18 cellular contexts compared by ENCODE assay signal in genomic region chr16:66960270-66960669, GRCh38. TPM values are rescaled to one million over a fixed set of nuclear protein-coding genes. Genes with fewer than 3 reads are reported as not detected.
DNase-seq lines count a peak whose midpoint lies in the region; ATAC-seq, FAIRE-seq and TF ChIP-seq lines count a peak whose summit lies in the region.
"Had no signal": no experiment of that assay in that cellular context is flagged by ENCODE, and none has a peak within 500 bp of the region (broad histone marks: within the 10 kb centered on the region; RNA-seq: fewer than 3 reads in every experiment).

No MANE protein-coding gene starts in this region.

- no peak overlapping the region for H3K14ac ChIP-seq in neuronal stem cell (ENCODE audit: low read length)

- CTCF ChIA-PET in K562 (lab: Yijun Ruan, JAX; ENCODE audit: low intra/inter-chr PET ratio) = interaction anchor here (2.1 kb wide), 1 partner anchor 55 kb away, joined by 9 read pairs; no protein-coding TSS in a partner anchor

- no TSS peak for BruUV-seq in K562 (replicated peaks; lab: Mats Ljungman, UMichigan)

- H3K27me3 ChIP-seq in K562 (ENCODE audit: control insufficient read depth in 2 of 2, insufficient read depth in 2 of 2, low read length in 2 of 2) = peaks cover 2 to 13% of the 10 kb centered on the region in 2 experiments; a peak in 2 of 5 replicates
- H3K27me3 ChIP-seq in neuronal stem cell (ENCODE audit: control insufficient read depth in 3 of 3, insufficient read depth in 3 of 3, low read depth in 1 of 3, low read length in 3 of 3) = peaks cover 0 to 21% (median 0%) of the 10 kb centered on the region in 3 experiments
- no peaks in the 10 kb centered on the region for H3K27me3 ChIP-seq in Peyer's patch
- H3K27me3 ChIP-seq: SJSA1 had no signal

- TF ChIP-seq CTCF in K562 (IDR thresholded peaks at IDR 0.05 in 2 of 3, conservative IDR thresholded peaks at IDR 0.05 in 1 of 3; ENCODE audit: insufficient read depth in 2 of 3, low read depth in 1 of 3, low read length in 3 of 3) = no peak
- no peak for TF ChIP-seq CTCF in Peyer's patch (IDR thresholded peaks at IDR 0.05)
- TF ChIP-seq CTCF in mesothelial cell of epicardium (IDR thresholded peaks at IDR 0.05; ENCODE audit: unreplicated experiment) = no peak

- H3K23ac ChIP-seq in neuronal stem cell (ENCODE audit: low read depth, low read length, poor library complexity) = no peak overlapping the region

- no peaks in the 10 kb centered on the region for H3K9me3 Mint-ChIP-seq in activated T-cell treated with anti-CD3 and anti-CD28 coated beads, Interleukin-2, amount 50 U/mL, for 72 hours
- H3K9me3 Mint-ChIP-seq in activated T-cell treated with anti-CD3 and anti-CD28 coated beads, Interleukin-2, amount 50 U/mL, for 24 hours = no peaks in the 10 kb centered on the region
- no peaks in the 10 kb centered on the region for H3K9me3 Mint-ChIP-seq in mesothelial cell of epicardium
- H3K9me3 Mint-ChIP-seq: CD4-positive, alpha-beta memory T cell; H9; IgD-negative memory B cell had no signal

- H3K27ac ChIP-seq in K562 (ENCODE audit: extremely low read depth, low read depth, low read length) (no peak overlapping the region), neuronal stem cell (replicated peaks; ENCODE audit: low read length) (no peak overlapping the region), Peyer's patch (no peak overlapping the region)
- H3K27ac ChIP-seq: PC-9, SJSA1 had no signal

- no peak overlapping the region for H2AK5ac ChIP-seq in neuronal stem cell (ENCODE audit: low read depth, low read length)

- H2BK5ac ChIP-seq in neuronal stem cell (ENCODE audit: low read length) = no peak overlapping the region

- no peak for TF ChIP-seq EP300 in K562 (IDR thresholded peaks at IDR 0.05; ENCODE audit: low read length)

- intact Hi-C loops in K562 (cut with micrococcal nuclease) = no loop called here

- H3K9me3 ChIP-seq in K562 (replicated peaks; ENCODE audit: control insufficient read depth, insufficient read depth, low read depth, low read length) = no peaks in the 10 kb centered on the region
- H3K9me3 ChIP-seq in neuronal stem cell (replicated peaks in 1 of 2; ENCODE audit: control insufficient read depth in 2 of 2, insufficient read depth in 1 of 2, low read depth in 1 of 2, low read length in 2 of 2) = no peaks in the 10 kb centered on the region
- no peaks in the 10 kb centered on the region for H3K9me3 ChIP-seq in Peyer's patch
- H3K9me3 ChIP-seq: Caco-2, SJSA1 had no signal

- H4K8ac ChIP-seq in neuronal stem cell (ENCODE audit: low read depth, low read length) = no peak overlapping the region

- H4K20me1 ChIP-seq in K562 (replicated peaks; ENCODE audit: control insufficient read depth, insufficient read depth, low read length) = no peaks in the 10 kb centered on the region

- H3K4me2 ChIP-seq in K562 (ENCODE audit: insufficient read depth, low read length) (no peak overlapping the region), neuronal stem cell (ENCODE audit: insufficient read depth, low read length, poor library complexity, severe bottlenecking) (no peak overlapping the region)
- H3K4me2 ChIP-seq: GM23338, PC-9 had no signal

- DNase-seq in activated T-cell treated with anti-CD3 and anti-CD28 coated beads, Interleukin-2, amount 50 U/mL, for 72 hours = no peak
- no peak for DNase-seq in activated T-cell treated with anti-CD3 and anti-CD28 coated beads, Interleukin-2, amount 50 U/mL, for 24 hours
- DNase-seq in K562 (ENCODE audit: extremely low read depth in 1 of 4, low spot score in 3 of 4) (no peak), neuronal stem cell (ENCODE audit: low spot score) (no peak), Peyer's patch (no peak), putamen (ENCODE audit: low spot score) (no peak), mesothelial cell of epicardium (ENCODE audit: low spot score in 2 of 2, unreplicated experiment in 2 of 2) (no peak)
- DNase-seq: DMS79 treated with DMSO at 0.1 percent for 48 hours, NCI-H2029 treated with DMSO at 0.1 percent for 48 hours had no signal

- no peak for FAIRE-seq in K562 (lab: Jason Lieb, UNC)

- in situ Hi-C loops in K562 (cut with MboI) = loop anchor here (25.0 kb wide), 2 partner anchors 202 to 452 kb away; partner anchors contain the start of genes B3GNT9, FBXL8, HSF4 and NOL3

- H3K36me3 Mint-ChIP-seq in activated T-cell treated with anti-CD3 and anti-CD28 coated beads, Interleukin-2, amount 50 U/mL, for 72 hours (ENCODE audit: insufficient read depth in 2 of 2) = no peaks in the 10 kb centered on the region
- H3K36me3 Mint-ChIP-seq in activated T-cell treated with anti-CD3 and anti-CD28 coated beads, Interleukin-2, amount 50 U/mL, for 24 hours (ENCODE audit: low read depth) = no peaks in the 10 kb centered on the region
- no peaks in the 10 kb centered on the region for H3K36me3 Mint-ChIP-seq in mesothelial cell of epicardium
- H3K36me3 Mint-ChIP-seq: CD4-positive, alpha-beta memory T cell had no signal

- 0% methylated on average over 1 of the region's 1 CpG for WGBS in K562 (ENCODE audit: insufficient coverage, low coverage, missing lambda C conversion rate)
- WGBS in neuronal stem cell (ENCODE audit: extremely low coverage in 2 of 2, insufficient read length in 2 of 2, insufficient replicate concordance in 1 of 2), 2 donors = no CpG with 5 or more reads among the region's 1 CpG

- no peak overlapping the region for H3K9ac ChIP-seq in K562 (ENCODE audit: insufficient read depth in 1 of 2, low read depth in 2 of 2, low read length in 2 of 2)
- H3K9ac ChIP-seq in neuronal stem cell (ENCODE audit: low read depth, low read length, poor library complexity) = no peak overlapping the region

- H3K36me3 ChIP-seq in K562 (ENCODE audit: control insufficient read depth, insufficient read depth, low read length) = no peaks in the 10 kb centered on the region
- H3K36me3 ChIP-seq in neuronal stem cell (replicated peaks in 1 of 2; ENCODE audit: control insufficient read depth in 2 of 2, insufficient read depth in 2 of 2, low read length in 2 of 2) = no peaks in the 10 kb centered on the region
- H3K36me3 ChIP-seq in Peyer's patch = peaks cover 0 to 9% (median 0%) of the 10 kb centered on the region in 3 donors
- H3K36me3 ChIP-seq: SJSA1 had no signal

- peaks cover 0 to 7% of the 10 kb centered on the region in 2 experiments; a peak in 3 of 5 replicates for H3K4me1 ChIP-seq in K562 (replicated peaks in 1 of 2; ENCODE audit: control insufficient read depth in 2 of 2, insufficient read depth in 2 of 2, low read length in 2 of 2)
- peaks cover 3% of the 10 kb centered on the region in 2 donors for H3K4me1 ChIP-seq in neuronal stem cell (ENCODE audit: control insufficient read depth in 2 of 2, insufficient read depth in 1 of 2, low read depth in 1 of 2, low read length in 2 of 2)
- peaks cover 0 to 35% (median 1%) of the 10 kb centered on the region in 4 donors for H3K4me1 ChIP-seq in Peyer's patch
- H3K4me1 ChIP-seq: Caco-2, SJSA1 had no signal

- H3K4me3 ChIP-seq in K562 (no peak overlapping the region), neuronal stem cell (ENCODE audit: low read length in 2 of 2) (no peak overlapping the region), Peyer's patch (no peak overlapping the region)
- H3K4me3 ChIP-seq: GM23338, PC-9, SJSA1 had no signal

- POLR2A ChIA-PET in K562 (lab: Yijun Ruan, JAX) = no interaction called here

- H3K4ac ChIP-seq in neuronal stem cell (ENCODE audit: low read length) = no peak overlapping the region

- no peak overlapping the region for H2BK120ac ChIP-seq in neuronal stem cell (ENCODE audit: low read depth, low read length)

- H4K91ac ChIP-seq in neuronal stem cell (ENCODE audit: low read depth, low read length, poor library complexity) = peak overlapping the region; percentile 75

- H2BK12ac ChIP-seq in neuronal stem cell (ENCODE audit: low read length) = no peak overlapping the region

- no peaks in the 10 kb centered on the region for H3K27me3 Mint-ChIP-seq in activated T-cell treated with anti-CD3 and anti-CD28 coated beads, Interleukin-2, amount 50 U/mL, for 72 hours (ENCODE audit: low read depth)
- no peaks in the 10 kb centered on the region for H3K27me3 Mint-ChIP-seq in activated T-cell treated with anti-CD3 and anti-CD28 coated beads, Interleukin-2, amount 50 U/mL, for 24 hours
- H3K27me3 Mint-ChIP-seq in mesothelial cell of epicardium (ENCODE audit: low read depth) = peaks cover 24% of the 10 kb centered on the region

- TF ChIP-seq RAD21 in K562 (CRISPR knock-in tag; conservative IDR thresholded peaks at IDR 0.05 in 1 of 2, IDR thresholded peaks at IDR 0.05 in 1 of 2) = no peak

- H3K27ac Mint-ChIP-seq in activated T-cell treated with anti-CD3 and anti-CD28 coated beads, Interleukin-2, amount 50 U/mL, for 72 hours = peak overlapping the region; percentile 59
- no peak overlapping the region for H3K27ac Mint-ChIP-seq in activated T-cell treated with anti-CD3 and anti-CD28 coated beads, Interleukin-2, amount 50 U/mL, for 24 hours
- no peak overlapping the region for H3K27ac Mint-ChIP-seq in mesothelial cell of epicardium
- H3K27ac Mint-ChIP-seq: CD4-positive, alpha-beta memory T cell; GM23338 had no signal

- no peak overlapping the region for H3K4me3 Mint-ChIP-seq in activated T-cell treated with anti-CD3 and anti-CD28 coated beads, Interleukin-2, amount 50 U/mL, for 72 hours
- H3K4me3 Mint-ChIP-seq in activated T-cell treated with anti-CD3 and anti-CD28 coated beads, Interleukin-2, amount 50 U/mL, for 24 hours = no peak overlapping the region
- no peak overlapping the region for H3K4me3 Mint-ChIP-seq in mesothelial cell of epicardium
- H3K4me3 Mint-ChIP-seq: CD4-positive, alpha-beta memory T cell had no signal

- H2AFZ ChIP-seq in K562 (ENCODE audit: low read depth, low read length) (no peak overlapping the region), neuronal stem cell (ENCODE audit: low read length) (no peak overlapping the region)
- H2AFZ ChIP-seq: GM23338, PC-9 had no signal

- H3K4me1 Mint-ChIP-seq in activated T-cell treated with anti-CD3 and anti-CD28 coated beads, Interleukin-2, amount 50 U/mL, for 72 hours (ENCODE audit: low read depth) = peaks cover 24% of the 10 kb centered on the region
- peaks cover 15% of the 10 kb centered on the region for H3K4me1 Mint-ChIP-seq in activated T-cell treated with anti-CD3 and anti-CD28 coated beads, Interleukin-2, amount 50 U/mL, for 24 hours (ENCODE audit: low read depth)
- H3K4me1 Mint-ChIP-seq in mesothelial cell of epicardium = peaks cover 13% of the 10 kb centered on the region

- no peak overlapping the region for H3K18ac ChIP-seq in neuronal stem cell (ENCODE audit: low read length)

- no peaks in the 10 kb centered on the region for H3K9me1 ChIP-seq in K562 (ENCODE audit: control insufficient read depth, insufficient read depth, low read length)

- no peaks in the 10 kb centered on the region for H3K79me2 ChIP-seq in K562 (ENCODE audit: control insufficient read depth, insufficient read depth, low read length)

- TF ChIP-seq POLR2A in K562 (conservative IDR thresholded peaks at IDR 0.05) = no peak
- TF ChIP-seq POLR2A in Peyer's patch (IDR thresholded peaks at IDR 0.05) = no peak

- H2BK15ac ChIP-seq in neuronal stem cell (ENCODE audit: low read length) = no peak overlapping the region

- ATAC-seq in activated T-cell treated with anti-CD3 and anti-CD28 coated beads, Interleukin-2, amount 50 U/mL, for 72 hours (replicated peaks in 1 of 2) = no peak
- ATAC-seq in K562 = no peak

- H3K79me1 ChIP-seq in neuronal stem cell (ENCODE audit: low read depth, low read length) = peaks cover 2% of the 10 kb centered on the region

RNA-seq across cellular contexts. Expression of gene CES3, which starts 0.8 kb away (rescaled TPM):
- 10 to 100 TPM in 1 of 2 donors, 1 to 10 TPM in 1; 6.9 to 11.5 TPM for total RNA-seq in activated T-cell treated with anti-CD3 and anti-CD28 coated beads, Interleukin-2, amount 50 U/mL, for 72 hours
- 3.7 and 10.0 TPM in 2 replicates for total RNA-seq in K562 (2011; cell fraction: chromatin; rRNA removed; ENCODE audit: low replicate concordance)
- 6.3 and 12.5 TPM in 2 replicates for total RNA-seq in K562 (2011; cell fraction: nucleolus; rRNA removed)
- 4.3 and 6.3 TPM in 2 replicates for total RNA-seq in K562 (2011; cell fraction: nucleoplasm; rRNA removed)
- total RNA-seq in K562 (2014; rRNA removed) = 0.68 and 2.0 TPM in 2 replicates
- 0.61 and 0.65 TPM in 2 replicates for total RNA-seq in K562 (2014; rRNA removed; fragmentation: Illumina TruSeq; extraction: Trizol)
- 1.0 and 1.7 TPM in 2 replicates for total RNA-seq in K562 (2015; rRNA removed; fragmentation: Illumina TruSeq; extraction: Trizol)
- 2.2 and 2.8 TPM in 2 replicates for total RNA-seq in K562 (2021)
- polyA plus RNA-seq in K562 (2011; rRNA removed) = 0.60 and 4.4 TPM in 2 replicates
- 0.57 and 2.3 TPM in 2 replicates for polyA plus RNA-seq in K562 (2011; cell fraction: cytosol; rRNA removed)
- 8.2 and 24.8 TPM in 2 replicates for polyA plus RNA-seq in K562 (2011; cell fraction: nucleus; rRNA removed)
- polyA plus RNA-seq in K562 (2012) = 1.2 and 3.3 TPM in 2 replicates
- polyA plus RNA-seq in K562 (2014; fragmentation: Illumina TruSeq; extraction: Trizol) = 0.98 and 1.2 TPM in 2 replicates
- under 1 TPM; 0.06 TPM for polyA plus RNA-seq in K562 (2014; fragmentation: Nextera tagmentation; extraction: Ambion mirVana)
- polyA plus RNA-seq in K562 (2014; rRNA removed) = 1.3 and 3.1 TPM in 2 replicates
- polyA minus RNA-seq in K562 (2011; rRNA and poly(A)+ RNA removed) = 1.1 and 2.1 TPM in 2 replicates
- 2.2 TPM in 1 of 2 replicates, not detected in the other for polyA minus RNA-seq in K562 (2011; cell fraction: cytosol; rRNA and poly(A)+ RNA removed)
- 3.6 and 18.4 TPM in 2 replicates for polyA minus RNA-seq in K562 (2011; cell fraction: nucleus; rRNA and poly(A)+ RNA removed)
- 2.4 TPM for polyA plus RNA-seq in neuronal stem cell (2013, experiment 1 of 2)
- polyA plus RNA-seq in neuronal stem cell (2013, experiment 2 of 2) = 2.5 TPM
- total RNA-seq in Peyer's patch = 100 to 1,000 TPM in 3 of 4 donors, 10 to 100 TPM in 1; 28.9 to 227 (median 161) TPM
- 4.8 to 5.4 TPM (median 5.1 TPM) in 3 replicates for total RNA-seq in mesothelial cell of epicardium
- total RNA-seq: SJSA1 had no signal
- polyA plus RNA-seq: CD4-positive, alpha-beta memory T cell had no signal

RNA-seq across cellular contexts. Expression of gene CES2, which starts 25.0 kb away (rescaled TPM):
- total RNA-seq in activated T-cell treated with anti-CD3 and anti-CD28 coated beads, Interleukin-2, amount 50 U/mL, for 72 hours = 10 to 100 TPM; 28.7 to 33.3 TPM
- total RNA-seq in K562 (2011; cell fraction: chromatin; rRNA removed; ENCODE audit: low replicate concordance) = 47.2 and 114 TPM in 2 replicates
- 82.2 and 90.6 TPM in 2 replicates for total RNA-seq in K562 (2011; cell fraction: nucleolus; rRNA removed)
- 50.4 and 59.2 TPM in 2 replicates for total RNA-seq in K562 (2011; cell fraction: nucleoplasm; rRNA removed)
- total RNA-seq in K562 (2014; rRNA removed) (35.0 and 38.1 TPM in 2 replicates), K562 (2014; rRNA removed; fragmentation: Illumina TruSeq; extraction: Trizol) (15.2 and 16.8 TPM in 2 replicates), K562 (2015; rRNA removed; fragmentation: Illumina TruSeq; extraction: Trizol) (23.6 and 24.4 TPM in 2 replicates), K562 (2021) (33.5 and 37.9 TPM in 2 replicates), Peyer's patch (1,000 to 10,000 TPM in 3 of 4 donors, 100 to 1,000 TPM in 1; 113 to 4,512 (median 3,000) TPM), mesothelial cell of epicardium (52.0 to 53.4 TPM (median 52.5 TPM) in 3 replicates)
- polyA plus RNA-seq in K562 (2011; rRNA removed) (14.0 and 14.1 TPM in 2 replicates), K562 (2014; fragmentation: Illumina TruSeq; extraction: Trizol) (24.9 and 28.4 TPM in 2 replicates), K562 (2014; fragmentation: Nextera tagmentation; extraction: Ambion mirVana) (1 to 10 TPM; 2.2 to 2.4 TPM), K562 (2014; rRNA removed) (27.7 and 28.3 TPM in 2 replicates)
- 14.0 and 32.8 TPM in 2 replicates for polyA plus RNA-seq in K562 (2011; cell fraction: cytosol; rRNA removed)
- 17.8 and 25.2 TPM in 2 replicates for polyA plus RNA-seq in K562 (2011; cell fraction: nucleus; rRNA removed)
- 22.3 and 36.1 TPM in 2 replicates for polyA plus RNA-seq in K562 (2012)
- 11.9 and 18.9 TPM in 2 replicates for polyA minus RNA-seq in K562 (2011; rRNA and poly(A)+ RNA removed)
- polyA minus RNA-seq in K562 (2011; cell fraction: cytosol; rRNA and poly(A)+ RNA removed) = 22.0 and 22.2 TPM in 2 replicates
- 44.2 and 45.3 TPM in 2 replicates for polyA minus RNA-seq in K562 (2011; cell fraction: nucleus; rRNA and poly(A)+ RNA removed)
- polyA plus RNA-seq in neuronal stem cell (2013, experiment 1 of 2) = 14.6 TPM
- polyA plus RNA-seq in neuronal stem cell (2013, experiment 2 of 2) = 15.0 TPM

RNA-seq across cellular contexts. Expression of gene CIAO2B, which starts 26.1 kb away (rescaled TPM):
- total RNA-seq in activated T-cell treated with anti-CD3 and anti-CD28 coated beads, Interleukin-2, amount 50 U/mL, for 72 hours = 100 to 1,000 TPM; 145 to 167 TPM
- total RNA-seq in K562 (2011; cell fraction: chromatin; rRNA removed; ENCODE audit: low replicate concordance) = 10.4 and 40.1 TPM in 2 replicates
- total RNA-seq in K562 (2011; cell fraction: nucleolus; rRNA removed) = 65.7 and 75.7 TPM in 2 replicates
- 39.2 and 45.6 TPM in 2 replicates for total RNA-seq in K562 (2011; cell fraction: nucleoplasm; rRNA removed)
- total RNA-seq in K562 (2014; rRNA removed) = 147 and 189 TPM in 2 replicates
- 57.6 and 86.8 TPM in 2 replicates for total RNA-seq in K562 (2014; rRNA removed; fragmentation: Illumina TruSeq; extraction: Trizol)
- 104 and 111 TPM in 2 replicates for total RNA-seq in K562 (2015; rRNA removed; fragmentation: Illumina TruSeq; extraction: Trizol)
- 99.4 and 104 TPM in 2 replicates for total RNA-seq in K562 (2021)
- 146 and 161 TPM in 2 replicates for polyA plus RNA-seq in K562 (2011; rRNA removed)
- polyA plus RNA-seq in K562 (2011; cell fraction: cytosol; rRNA removed) = 295 and 471 TPM in 2 replicates
- 117 and 133 TPM in 2 replicates for polyA plus RNA-seq in K562 (2011; cell fraction: nucleus; rRNA removed)
- 198 and 206 TPM in 2 replicates for polyA plus RNA-seq in K562 (2012)
- polyA plus RNA-seq in K562 (2014; fragmentation: Illumina TruSeq; extraction: Trizol) = 113 and 154 TPM in 2 replicates
- polyA plus RNA-seq in K562 (2014; fragmentation: Nextera tagmentation; extraction: Ambion mirVana) = 100 to 1,000 TPM; 104 to 122 TPM
- polyA plus RNA-seq in K562 (2014; rRNA removed) = 182 and 250 TPM in 2 replicates
- 67.2 and 95.6 TPM in 2 replicates for polyA minus RNA-seq in K562 (2011; rRNA and poly(A)+ RNA removed)
- polyA minus RNA-seq in K562 (2011; cell fraction: cytosol; rRNA and poly(A)+ RNA removed) = 68.9 and 80.4 TPM in 2 replicates
- 16.6 and 19.4 TPM in 2 replicates for polyA minus RNA-seq in K562 (2011; cell fraction: nucleus; rRNA and poly(A)+ RNA removed)
- polyA plus RNA-seq in neuronal stem cell (2013, experiment 1 of 2) = 93.4 TPM
- 91.2 TPM for polyA plus RNA-seq in neuronal stem cell (2013, experiment 2 of 2)
- total RNA-seq in Peyer's patch = 10 to 100 TPM; 28.1 to 72.7 (median 55.2) TPM
- total RNA-seq in mesothelial cell of epicardium = 52.1 to 56.1 TPM (median 54.5 TPM) in 3 replicates

RNA-seq across cellular contexts. Expression of gene CES4A, which starts 28.1 kb away (rescaled TPM):
- 10 to 100 TPM; 24.4 to 38.8 TPM for total RNA-seq in activated T-cell treated with anti-CD3 and anti-CD28 coated beads, Interleukin-2, amount 50 U/mL, for 72 hours
- total RNA-seq in K562 (2011; cell fraction: chromatin; rRNA removed; ENCODE audit: low replicate concordance) = 0.58 and 1.8 TPM in 2 replicates
- 0.13 and 0.83 TPM in 2 replicates for total RNA-seq in K562 (2011; cell fraction: nucleolus; rRNA removed)
- 0.61 and 1.7 TPM in 2 replicates for total RNA-seq in K562 (2011; cell fraction: nucleoplasm; rRNA removed)
- total RNA-seq in K562 (2014; rRNA removed) = 0.09 TPM in 1 of 2 replicates, not detected in the other
- not detected in 2 replicates for total RNA-seq in K562 (2014; rRNA removed; fragmentation: Illumina TruSeq; extraction: Trizol)
- total RNA-seq in K562 (2015; rRNA removed; fragmentation: Illumina TruSeq; extraction: Trizol) = not detected in 2 replicates
- 0.20 TPM in 1 of 2 replicates, not detected in the other for total RNA-seq in K562 (2021)
- 0.04 and 0.11 TPM in 2 replicates for polyA plus RNA-seq in K562 (2011; rRNA removed)
- 0.12 TPM in 1 of 2 replicates, not detected in the other for polyA plus RNA-seq in K562 (2011; cell fraction: cytosol; rRNA removed)
- polyA plus RNA-seq in K562 (2011; cell fraction: nucleus; rRNA removed) = 0.22 and 0.54 TPM in 2 replicates
- 0.03 and 0.10 TPM in 2 replicates for polyA plus RNA-seq in K562 (2012)
- polyA plus RNA-seq in K562 (2014; fragmentation: Illumina TruSeq; extraction: Trizol) = not detected in 2 replicates
- polyA plus RNA-seq in K562 (2014; fragmentation: Nextera tagmentation; extraction: Ambion mirVana) = under 1 TPM in 1 of 2 experiments, not detected in 1; 0.13 TPM
- polyA plus RNA-seq in K562 (2014; rRNA removed) = not detected in 2 replicates
- polyA minus RNA-seq in K562 (2011; rRNA and poly(A)+ RNA removed) = not detected in 2 replicates
- not detected in 2 replicates for polyA minus RNA-seq in K562 (2011; cell fraction: cytosol; rRNA and poly(A)+ RNA removed)
- not detected in 2 replicates for polyA minus RNA-seq in K562 (2011; cell fraction: nucleus; rRNA and poly(A)+ RNA removed)
- 0.54 TPM for polyA plus RNA-seq in neuronal stem cell (2013, experiment 1 of 2)
- polyA plus RNA-seq in neuronal stem cell (2013, experiment 2 of 2) = 0.48 TPM
- total RNA-seq in Peyer's patch = 10 to 100 TPM; 13.7 to 26.5 (median 17.9) TPM
- total RNA-seq in mesothelial cell of epicardium = 15.9 to 19.6 TPM (median 18.5 TPM) in 3 replicates
- total RNA-seq: A172, Caco-2, NCI-H460, SJSA1 had no signal

RNA-seq across cellular contexts. Expression of gene RRAD, which starts 34.9 kb away (rescaled TPM):
- total RNA-seq in activated T-cell treated with anti-CD3 and anti-CD28 coated beads, Interleukin-2, amount 50 U/mL, for 72 hours = 1 to 10 TPM; 1.6 to 3.1 TPM
- total RNA-seq in K562 (2011; cell fraction: chromatin; rRNA removed; ENCODE audit: low replicate concordance) = not detected in 2 replicates
- 0.79 and 1.2 TPM in 2 replicates for total RNA-seq in K562 (2011; cell fraction: nucleolus; rRNA removed)
- 0.44 TPM in 1 of 2 replicates, not detected in the other for total RNA-seq in K562 (2011; cell fraction: nucleoplasm; rRNA removed)
- 0.09 and 0.12 TPM in 2 replicates for total RNA-seq in K562 (2014; rRNA removed)
- not detected in 2 replicates for total RNA-seq in K562 (2014; rRNA removed; fragmentation: Illumina TruSeq; extraction: Trizol)
- total RNA-seq in K562 (2015; rRNA removed; fragmentation: Illumina TruSeq; extraction: Trizol) = not detected in 2 replicates
- total RNA-seq in K562 (2021) = 0.13 and 0.16 TPM in 2 replicates
- 0.05 and 0.20 TPM in 2 replicates for polyA plus RNA-seq in K562 (2011; rRNA removed)
- polyA plus RNA-seq in K562 (2011; cell fraction: cytosol; rRNA removed) = 0.28 and 0.65 TPM in 2 replicates
- polyA plus RNA-seq in K562 (2011; cell fraction: nucleus; rRNA removed) = 0.20 and 0.71 TPM in 2 replicates
- 0.12 and 1.1 TPM in 2 replicates for polyA plus RNA-seq in K562 (2012)
- polyA plus RNA-seq in K562 (2014; fragmentation: Illumina TruSeq; extraction: Trizol) = not detected in 2 replicates
- not detected for polyA plus RNA-seq in K562 (2014; fragmentation: Nextera tagmentation; extraction: Ambion mirVana)
- 0.12 TPM in 1 of 2 replicates, not detected in the other for polyA plus RNA-seq in K562 (2014; rRNA removed)
- 0.14 TPM in 1 of 2 replicates, not detected in the other for polyA minus RNA-seq in K562 (2011; rRNA and poly(A)+ RNA removed)
- polyA minus RNA-seq in K562 (2011; cell fraction: cytosol; rRNA and poly(A)+ RNA removed) = 0.95 TPM in 1 of 2 replicates, not detected in the other
- 0.22 TPM in 1 of 2 replicates, not detected in the other for polyA minus RNA-seq in K562 (2011; cell fraction: nucleus; rRNA and poly(A)+ RNA removed)
- 0.32 TPM for polyA plus RNA-seq in neuronal stem cell (2013, experiment 1 of 2)
- 0.30 TPM for polyA plus RNA-seq in neuronal stem cell (2013, experiment 2 of 2)
- 1 to 10 TPM in 3 of 4 donors, under 1 TPM in 1; 0.53 to 4.1 (median 2.8) TPM for total RNA-seq in Peyer's patch
- 2.7 to 3.7 TPM (median 2.9 TPM) in 3 replicates for total RNA-seq in mesothelial cell of epicardium
- total RNA-seq: GM23338 had no signal
- polyA plus RNA-seq: CD4-positive, alpha-beta memory T cell; IgD-negative memory B cell had no signal
